In genomic region chr16:70251651-70252354, GRCh38 we compare ENCODE assay signal across 8 cellular contexts. TPM values are rescaled to one million over a fixed set of nuclear protein-coding genes. Genes with fewer than 3 reads are reported as not detected.
A peak's percentile ranks its signal among the peaks of the same experiment; 100 is the strongest.
DNase-seq lines count a peak whose midpoint lies in the region; ATAC-seq, FAIRE-seq and TF ChIP-seq lines count a peak whose summit lies in the region.

TSS of gene EXOSC6 (minus strand) at chr16:70251940. CDS start at chr16:70251900, 40 bp downstream.

- DNase-seq in GM18507 (ENCODE audit: extremely low spot score, insufficient read length, low read depth) (peak; percentile 94), NCI-H1930 (lab: John Stamatoyannopoulos, UW) (peak; percentile 80 to 88), ascending aorta (ENCODE audit: low spot score in 2 of 2) (peak; percentile 63 to 95), hepatic stellate cell (ENCODE audit: low spot score) (peak; percentile 93), renal cortical epithelial cell (ENCODE audit: low read depth) (peak; percentile 70), aorta (peak; percentile 94 to 97)

- H3K4me3 ChIP-seq in ascending aorta, result peak within 1 kb of the TSS; percentile 74 to 88
- peak within 1 kb of the TSS; percentile 77 to 80 for H3K4me3 ChIP-seq in aorta (ENCODE audit: low read length in 2 of 2)

- WGBS in aorta, 2 donors, result 1% methylated on average over 55 to 61 of the region's 61 CpGs

- peak; percentile 70 for FAIRE-seq in GM18507 (lab: Jason Lieb, UNC)

- peak; percentile 89 to 97 (median 90) for TF ChIP-seq CTCF in ascending aorta (IDR thresholded peaks at IDR 0.05)

- no peaks in the 10 kb centered on the region for H3K27me3 ChIP-seq in ascending aorta
- H3K27me3 ChIP-seq in aorta (ENCODE audit: control insufficient read depth in 1 of 2, insufficient read depth in 2 of 2, low read length in 1 of 2), result no peaks in the 10 kb centered on the region

- peaks cover 3 to 14% of the 10 kb centered on the region in 2 donors for H3K4me1 ChIP-seq in ascending aorta
- no peaks in the 10 kb centered on the region for H3K4me1 ChIP-seq in aorta (ENCODE audit: control insufficient read depth in 1 of 2, insufficient read depth in 2 of 2, low read length in 2 of 2)

- H3K27ac ChIP-seq in ascending aorta, result peak within 1 kb of the TSS; percentile 73 to 88
- H3K27ac ChIP-seq in aorta (ENCODE audit: low read depth in 1 of 2, low read length in 2 of 2), result peak within 1 kb of the TSS in 1 of 2 donors; percentile 73

- H3K9me3 ChIP-seq in ascending aorta, result no peaks in the 10 kb centered on the region
- no peaks in the 10 kb centered on the region for H3K9me3 ChIP-seq in aorta (ENCODE audit: control insufficient read depth, low read length)

- H3K36me3 ChIP-seq in ascending aorta, result peaks cover 44 to 50% of the 10 kb centered on the region in 2 donors
- peaks cover 0 to 18% of the 10 kb centered on the region in 2 donors for H3K36me3 ChIP-seq in aorta (ENCODE audit: control insufficient read depth in 1 of 2, insufficient read depth in 2 of 2, low read length in 1 of 2)

- peak; percentile 81 for ATAC-seq in HG02981 (IDR thresholded peaks at IDR 0.05; ENCODE audit: unreplicated experiment)
- ATAC-seq in aorta (ENCODE audit: low FRiP score), result peak; percentile 98

- intact Hi-C loops in T-helper 2 cell treated with Interferon-gamma antibody and Interleukin-4, amounts not matched to agents 100 ng/mL and 5 ng/mL, for 36 hours (cut with micrococcal nuclease), result loop anchor here (1.0 to 10.0 kb wide), 5 partner anchors 37 to 500 kb away; partner anchors contain the start of genes AARS1, COG4, NOB1 and SF3B3
- intact Hi-C loops in ascending aorta (cut with DNase I), result no loop called here
- intact Hi-C loops in aorta (cut with DNase I), result loop anchor here in 1 of 2 donors (10.0 kb wide), 1 partner anchor 87 kb away; no protein-coding TSS in a partner anchor

RNA-seq across cellular contexts. Expression of gene EXOSC6, which starts in this region (rescaled TPM):
- total RNA-seq in T-helper 2 cell treated with Interferon-gamma antibody and Interleukin-4, amounts not matched to agents 100 ng/mL and 5 ng/mL, for 36 hours, result 28.7 and 28.9 TPM in 2 replicates
- total RNA-seq in ascending aorta, result 22.7 TPM
- 28.0 and 28.7 TPM in 2 replicates for total RNA-seq in renal cortical epithelial cell
- 10 to 100 TPM; 13.4 to 20.0 TPM for total RNA-seq in aorta
- polyA plus RNA-seq in aorta, result 10 to 100 TPM in 1 of 2 donors, 1 to 10 TPM in 1; 4.1 to 11.7 TPM
